Comparison of ENCODE assay signal across 11 cellular contexts in genomic region chr19:43589277-43589676, GRCh38.
"Had no signal": no experiment of that assay in that cellular context is flagged by ENCODE, and none has a peak within 500 bp of the region (broad histone marks: within the 10 kb centered on the region; RNA-seq: fewer than 3 reads in every experiment).

No MANE protein-coding gene starts in this region.

- H3K9me3 Mint-ChIP-seq: nephron had no signal

- DNase-seq: activated CD4-positive, alpha-beta T cell treated with anti-CD3 and anti-CD28 coated beads, Interleukin-2, amount 50 U/mL, for 1 hour; activated naive CD4-positive, alpha-beta T cell; activated T-cell treated with anti-CD3 and anti-CD28 coated beads, Interleukin-2, amount 50 U/mL, for 48 hours; amygdala; effector memory CD4-positive, alpha-beta T cell; hypothalamus; lower lobe of right lung; psoas muscle; right lobe of liver; SIG-M5 had no signal

- ATAC-seq: lower lobe of right lung, psoas muscle, right lobe of liver had no signal
